ENCODE assay signal across 8 cellular contexts in genomic region chr2:65420712-65421431, GRCh38. TPM values are rescaled to one million over a fixed set of nuclear protein-coding genes. Genes with fewer than 3 reads are reported as not detected.
DNase-seq lines count a peak whose midpoint lies in the region; ATAC-seq and TF ChIP-seq lines count a peak whose summit lies in the region.

No MANE protein-coding gene starts in this region.

- H3K4me3 ChIP-seq in upper lobe of right lung (no peak overlapping the region), gastroesophageal sphincter (no peak overlapping the region)

- TF ChIP-seq CTCF in upper lobe of right lung (IDR thresholded peaks at IDR 0.05) (no peak), gastroesophageal sphincter (IDR thresholded peaks at IDR 0.05) (no peak)

- ATAC-seq in GM18907 (IDR thresholded peaks at IDR 0.05; ENCODE audit: unreplicated experiment) (peak; percentile 73), HG03060 (IDR thresholded peaks at IDR 0.05; ENCODE audit: low read depth, unreplicated experiment) (peak; percentile 42), upper lobe of right lung (peak; percentile 77), gastroesophageal sphincter (no peak)

- H3K36me3 ChIP-seq in upper lobe of right lung (no peaks in the 10 kb centered on the region), gastroesophageal sphincter (no peaks in the 10 kb centered on the region)

- TF ChIP-seq POLR2A in gastroesophageal sphincter (IDR thresholded peaks at IDR 0.05) = no peak

- H3K4me1 ChIP-seq in upper lobe of right lung = peaks cover 26% of the 10 kb centered on the region
- peaks cover 0 to 3% (median 0%) of the 10 kb centered on the region in 3 donors for H3K4me1 ChIP-seq in gastroesophageal sphincter

- no peak for TF ChIP-seq EP300 in gastroesophageal sphincter (IDR thresholded peaks at IDR 0.05)

- 46 to 64% methylated on average over 6 of the region's 6 CpGs for WGBS in gastroesophageal sphincter (ENCODE audit: low coverage in 1 of 2), 2 donors

- DNase-seq in SIG-M5 (lab: John Stamatoyannopoulos, UW) (peak; percentile 57), germinal center (ENCODE audit: low spot score) (peak; percentile 60), upper lobe of right lung (no peak)
- no peak for DNase-seq in activated CD8-positive, alpha-beta memory T cell treated with anti-CD3 and anti-CD28 coated beads, Interleukin-2, amount 50 U/mL, for 48 hours
- DNase-seq in activated T-cell treated with anti-CD3 and anti-CD28 coated beads, Interleukin-2, amount 50 U/mL, for 48 hours = no peak

- H3K27ac ChIP-seq in upper lobe of right lung (no peak overlapping the region), gastroesophageal sphincter (no peak overlapping the region)

- no peaks in the 10 kb centered on the region for H3K27me3 ChIP-seq in upper lobe of right lung
- no peaks in the 10 kb centered on the region for H3K27me3 ChIP-seq in gastroesophageal sphincter

- intact Hi-C loops in upper lobe of right lung (cut with DNase I) = no loop called here

- H3K9me3 ChIP-seq in upper lobe of right lung (no peaks in the 10 kb centered on the region), gastroesophageal sphincter (no peaks in the 10 kb centered on the region)

RNA-seq across cellular contexts. Expression of gene SPRED2, which starts 11.5 kb away (rescaled TPM):
- total RNA-seq in upper lobe of right lung (56.9 TPM), gastroesophageal sphincter (10 to 100 TPM; 12.5 to 21.2 (median 13.8) TPM)

Comparison
In these comparisons a context has a peak if more than half of its experiments do, and no peak if none do; other contexts are left out.
1. DNase-seq: peak in SIG-M5 (single experiment) and germinal center (single experiment); none in upper lobe of right lung (single experiment), activated CD8-positive, alpha-beta memory T cell treated with anti-CD3 and anti-CD28 coated beads, Interleukin-2, amount 50 U/mL, for 48 hours (single experiment) and activated T-cell treated with anti-CD3 and anti-CD28 coated beads, Interleukin-2, amount 50 U/mL, for 48 hours (0 of 2).